16 cellular contexts compared by ENCODE assay signal in genomic region chr4:722851-723360, GRCh38. TPM values are rescaled to one million over a fixed set of nuclear protein-coding genes. Genes with fewer than 3 reads are reported as not detected.
"Had no signal": no experiment of that assay in that cellular context is flagged by ENCODE, and none has a peak within 500 bp of the region (broad histone marks: within the 10 kb centered on the region; RNA-seq: fewer than 3 reads in every experiment).

No MANE protein-coding gene starts in this region.

- ATAC-seq: activated CD8-positive, alpha-beta T cell treated with anti-CD3 and anti-CD28 coated beads, Interleukin-2, amount 10 ng/mL, durations not matched to agents 7 days and 5 days; gastrocnemius medialis had no signal

- H3K27ac ChIP-seq: esophagus muscularis mucosa, gastrocnemius medialis, left ventricle myocardium inferior, stomach, suprapubic skin, tibial nerve had no signal

- DNase-seq: activated CD4-positive, alpha-beta T cell treated with anti-CD3 and anti-CD28 coated beads for 1 hour; activated CD4-positive, alpha-beta T cell treated with anti-CD3 and anti-CD28 coated beads, Interleukin-2, amount 50 U/mL, for 1 hour; activated CD8-positive, alpha-beta T cell treated with anti-CD3 and anti-CD28 coated beads, Interleukin-2, amount 10 ng/mL, durations not matched to agents 7 days and 5 days; activated gamma-delta T cell treated with Interleukin-2 at 50 U/mL for 16 hours; effector memory CD4-positive, alpha-beta T cell; gastrocnemius medialis; left ventricle myocardium inferior; occipital lobe; stimulated activated CD4-positive, alpha-beta T cell treated with anti-CD3 and anti-CD28 coated beads, Interleukin-12 subunit alpha, Interleukin-12 subunit beta, amount 100 ng/mL, for 4 hours; stimulated activated CD4-positive, alpha-beta T cell treated with anti-CD3 and anti-CD28 coated beads, Interleukin-4, amount 100 ng/mL, for 4 hours; stomach; T-helper 9 cell had no signal

- H3K27me3 ChIP-seq: esophagus muscularis mucosa, gastrocnemius medialis, stomach, suprapubic skin, tibial nerve had no signal

- H3K4me3 ChIP-seq: esophagus muscularis mucosa, gastrocnemius medialis, left ventricle myocardium inferior, stomach, suprapubic skin, tibial nerve had no signal

- H3K9me3 ChIP-seq: esophagus muscularis mucosa, gastrocnemius medialis, left ventricle myocardium inferior, stomach, suprapubic skin, tibial nerve had no signal

- H3K36me3 ChIP-seq: gastrocnemius medialis had no signal

RNA-seq across cellular contexts. Expression of gene SLC49A3, which starts 34.0 kb away (rescaled TPM):
- polyA plus RNA-seq: neural cell had no signal
